ENCODE assay signal across 30 cellular contexts in the genomic region with DNA sequence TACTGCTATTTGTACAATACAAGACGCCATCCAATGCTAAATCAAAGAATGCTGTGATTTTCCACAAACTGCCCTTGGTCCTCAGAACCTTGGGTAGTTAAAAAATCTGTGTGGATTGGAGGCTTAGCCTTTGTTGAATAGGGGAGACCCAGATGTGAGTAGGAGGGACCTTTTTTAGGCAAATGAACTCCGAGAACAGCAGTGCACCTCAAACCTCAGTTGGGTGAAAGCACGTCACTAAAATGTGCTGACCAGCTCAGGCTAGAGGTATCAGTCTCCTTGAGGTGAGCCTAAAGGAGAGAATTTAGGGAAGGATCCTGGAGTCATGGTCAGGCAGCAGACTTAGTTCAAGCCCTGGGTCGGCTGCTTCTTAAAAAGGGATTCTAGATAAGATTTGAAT.
DNase-seq lines count a peak whose midpoint lies in the region; ATAC-seq and TF ChIP-seq lines count a peak whose summit lies in the region.
"Had no signal": no experiment of that assay in that cellular context is flagged by ENCODE, and none has a peak within 500 bp of the region (broad histone marks: within the 10 kb centered on the region; RNA-seq: fewer than 3 reads in every experiment).

No MANE protein-coding gene starts in this region.

- H2AFZ ChIP-seq in OCI-LY7 (ENCODE audit: low read length), result peak overlapping the region; percentile 70

- no peaks in the 10 kb centered on the region for H3K9me2 ChIP-seq in OCI-LY7 (ENCODE audit: insufficient read depth, low read length)

- intact Hi-C loops in OCI-LY7 (cut with micrococcal nuclease; ENCODE audit: unreplicated experiment), result no loop called here
- intact Hi-C loops in cardiac septum (cut with DNase I), result no loop called here

- DNase-seq in OCI-LY7 (ENCODE audit: low spot score) (no peak), cardiac septum (ENCODE audit: low spot score) (no peak), SW 1271 (lab: John Stamatoyannopoulos, UW) (no peak)
- no peak for DNase-seq in activated T-cell treated with anti-CD3 and anti-CD28 coated beads, Interleukin-2, amount 50 U/mL, for 48 hours
- DNase-seq: activated CD4-positive, alpha-beta T cell treated with anti-CD3 and anti-CD28 coated beads, Interleukin-2, amount 10 ng/mL, durations not matched to agents 24 days and 14 days; activated CD8-positive, alpha-beta memory T cell treated with anti-CD3 and anti-CD28 coated beads for 24 hours; activated T-cell treated with anti-CD3 and anti-CD28 coated beads for 4 hours; AML-193; CD4-positive, alpha-beta T cell; DMS79 treated with DMSO at 0.1 percent for 48 hours; GDM1; hippocampal formation; immature natural killer cell; KG1; MG63; NCI-H1105; NCI-H1930; NCI-H526; SIG-M5; stimulated activated CD4-positive, alpha-beta T cell treated with anti-CD3 and anti-CD28 coated beads, Interleukin-4, amount 100 ng/mL, for 24 hours; T1000; tibial artery; WERI-Rb-1 had no signal

- H3K4me3 ChIP-seq in OCI-LY7 (ENCODE audit: low read depth, low read length, poor library complexity, severe bottlenecking), result no peak overlapping the region
- H3K4me3 ChIP-seq: A549, breast epithelium, MG63, tibial artery had no signal

- no TSS peak for BruUV-seq in OCI-LY7 (replicated peaks; lab: Mats Ljungman, UMichigan)

- H3K27ac ChIP-seq in OCI-LY7 (ENCODE audit: low read depth, low read length, poor library complexity, severe bottlenecking), result no peak overlapping the region
- H3K27ac ChIP-seq: A549, breast epithelium, HL-60, tibial artery, WERI-Rb-1 had no signal

- no peaks in the 10 kb centered on the region for H3K9me3 ChIP-seq in OCI-LY7 (ENCODE audit: low read length)
- H3K9me3 ChIP-seq: A549, breast epithelium, MG63, tibial artery had no signal

- ATAC-seq in GM18519 (IDR thresholded peaks at IDR 0.05; ENCODE audit: low FRiP score, unreplicated experiment) (peak; percentile 38), GM21529 (IDR thresholded peaks at IDR 0.05; ENCODE audit: unreplicated experiment) (peak; percentile 56), HG03045 (IDR thresholded peaks at IDR 0.05; ENCODE audit: unreplicated experiment) (peak; percentile 73), HG03432 (IDR thresholded peaks at IDR 0.05; ENCODE audit: unreplicated experiment) (no peak)
- ATAC-seq: A549 had no signal

- no peak overlapping the region for H3K4me2 ChIP-seq in OCI-LY7 (ENCODE audit: low read length)

- TF ChIP-seq CTCF in OCI-LY7 (conservative IDR thresholded peaks at IDR 0.05; ENCODE audit: low read length), result no peak

- POLR2A ChIA-PET in OCI-LY7 (lab: Charles Lee), result interaction anchor here (1.4 kb wide), 1 partner anchor 20 kb away, joined by 3 read pairs; no protein-coding TSS in a partner anchor

- H3K79me2 ChIP-seq in OCI-LY7 (ENCODE audit: insufficient read depth, low read depth, low read length), result no peaks in the 10 kb centered on the region

- H3K36me3 ChIP-seq in OCI-LY7 (ENCODE audit: insufficient read depth, low read length), result no peaks in the 10 kb centered on the region
- H3K36me3 ChIP-seq: breast epithelium, MG63, tibial artery, WERI-Rb-1 had no signal

- H4K20me1 ChIP-seq in OCI-LY7 (ENCODE audit: insufficient read depth, low read length), result no peaks in the 10 kb centered on the region

- CTCF ChIA-PET in OCI-LY7 (lab: Charles Lee; ENCODE audit: unreplicated experiment), result no interaction called here

- H3K4me1 ChIP-seq in OCI-LY7 (ENCODE audit: insufficient read depth, low read length, poor library complexity, severe bottlenecking), result peaks cover 10% of the 10 kb centered on the region
- H3K4me1 ChIP-seq: breast epithelium, tibial artery had no signal
